Comparison of ENCODE assay signal across 8 cellular contexts in genomic region chr15:63945005-63945788, GRCh38.
A peak's percentile ranks its signal among the peaks of the same experiment; 100 is the strongest.
DNase-seq lines count a peak whose midpoint lies in the region; FAIRE-seq and TF ChIP-seq lines count a peak whose summit lies in the region.

No MANE protein-coding gene starts in this region.

- no peak overlapping the region for H3K27ac ChIP-seq in kidney (ENCODE audit: low read depth in 2 of 2, low read length in 2 of 2)

- H3K36me3 ChIP-seq in bronchial epithelial cell (ENCODE audit: control insufficient read depth, insufficient read depth, low read length) (no peaks in the 10 kb centered on the region), kidney (ENCODE audit: control insufficient read depth in 1 of 2, insufficient read depth in 2 of 2, low read length in 2 of 2) (no peaks in the 10 kb centered on the region)

- DNase-seq in NCI-H2196 (lab: John Stamatoyannopoulos, UW; ENCODE audit: unreplicated experiment), result peak; percentile 21
- no peak for DNase-seq in NCI-H2196 treated with DMSO at 0.1 percent for 48 hours (lab: John Stamatoyannopoulos, UW; ENCODE audit: unreplicated experiment)
- DNase-seq in NCI-H146 treated with DMSO at 0.1 percent for 48 hours (lab: John Stamatoyannopoulos, UW; ENCODE audit: unreplicated experiment), result peak; percentile 4
- peak; percentile 29 to 43 (median 34) for DNase-seq in activated CD4-positive, CD25-positive, alpha-beta regulatory T cell (lab: John Stamatoyannopoulos, UW)
- DNase-seq in bronchial epithelial cell (ENCODE audit: low read depth), result peak; percentile 59
- DNase-seq in kidney, result peak; percentile 86
- peak; percentile 38 for DNase-seq in stimulated activated CD4-positive, alpha-beta T cell treated with anti-CD3 and anti-CD28 coated beads, Interleukin-2, amount 100 ng/mL, for 4 hours (ENCODE audit: low read depth)
- DNase-seq in GM19240 (ENCODE audit: insufficient read length, low spot score), result no peak

- H3K9ac ChIP-seq in kidney (ENCODE audit: low read length in 2 of 2), result no peak overlapping the region

- FAIRE-seq in bronchial epithelial cell (lab: Jason Lieb, UNC) (no peak), kidney (lab: Jason Lieb, UNC) (no peak)

- H3K27me3 ChIP-seq in bronchial epithelial cell (ENCODE audit: control insufficient read depth, insufficient read depth, low read length), result no peaks in the 10 kb centered on the region

- intact Hi-C loops in kidney (cut with DNase I), result no loop called here

- peaks cover 0 to 7% of the 10 kb centered on the region in 2 donors for H3K4me1 ChIP-seq in kidney (ENCODE audit: control insufficient read depth in 1 of 2, insufficient read depth in 1 of 2, low read depth in 1 of 2, low read length in 2 of 2)

- H3K9me3 ChIP-seq in kidney (ENCODE audit: control insufficient read depth in 1 of 2, low read length in 2 of 2), result no peaks in the 10 kb centered on the region

- H3K4me3 ChIP-seq in bronchial epithelial cell (ENCODE audit: low read depth, low read length) (no peak overlapping the region), kidney (ENCODE audit: low read length in 2 of 2) (no peak overlapping the region)

- TF ChIP-seq CTCF in bronchial epithelial cell (IDR thresholded peaks at IDR 0.05; ENCODE audit: insufficient read depth, low read length, severe bottlenecking) (peak; percentile 91), kidney (IDR thresholded peaks at IDR 0.05; ENCODE audit: borderline replicate concordance, extremely low read depth, insufficient read depth) (peak; percentile 70)

Comparison
In these comparisons a context has a peak if more than half of its experiments do, and no peak if none do; other contexts are left out.
1. DNase-seq: peak in NCI-H2196 (single experiment), NCI-H146 treated with DMSO at 0.1 percent for 48 hours (single experiment), activated CD4-positive, CD25-positive, alpha-beta regulatory T cell (4 of 4), bronchial epithelial cell (single experiment), kidney (single experiment) and stimulated activated CD4-positive, alpha-beta T cell treated with anti-CD3 and anti-CD28 coated beads, Interleukin-2, amount 100 ng/mL, for 4 hours (single experiment); none in NCI-H2196 treated with DMSO at 0.1 percent for 48 hours (single experiment) and GM19240 (single experiment).